In genomic region chr17:1486802-1487695, GRCh38 we compare ENCODE assay signal across 8 cellular contexts. TPM values are rescaled to one million over a fixed set of nuclear protein-coding genes. Genes with fewer than 3 reads are reported as not detected.
DNase-seq lines count a peak whose midpoint lies in the region; ATAC-seq, FAIRE-seq and TF ChIP-seq lines count a peak whose summit lies in the region.

No MANE protein-coding gene starts in this region.

- TF ChIP-seq CTCF in HFF-Myc (IDR thresholded peaks at IDR 0.05; ENCODE audit: low read depth, low read length, missing control alignments), result no peak
- TF ChIP-seq CTCF in activated B cell treated with CpG ODN at 0.5 μM for 24 hours (IDR thresholded peaks at IDR 0.05), result no peak
- no peak for TF ChIP-seq CTCF in HepG2 (CRISPR knock-in tag; IDR thresholded peaks at IDR 0.05)

- H3K9me3 ChIP-seq in HepG2 (ENCODE audit: low read length), result no peaks in the 10 kb centered on the region

- H3K4me1 ChIP-seq in ACC112 (ENCODE audit: control insufficient read depth, insufficient read depth, low read length, unreplicated experiment) (peaks cover 18% of the 10 kb centered on the region), HepG2 (ENCODE audit: insufficient read depth, low read length) (peaks cover 45% of the 10 kb centered on the region)

- FAIRE-seq in HepG2 (lab: Jason Lieb, UNC), result no peak

- H3K27me3 ChIP-seq in ACC112 (ENCODE audit: insufficient read depth, low read length) (no peaks in the 10 kb centered on the region), HepG2 (ENCODE audit: control insufficient read depth in 1 of 2, insufficient read depth in 2 of 2, low read length in 2 of 2) (no peaks in the 10 kb centered on the region; a peak in 1 of 5 replicates)

- POLR2A ChIA-PET in activated B cell treated with CpG ODN at 0.5 μM for 24 hours (lab: Charles Lee), result interaction anchor here (0.5 to 3.6 kb wide), 24 partner anchors 11 to 542 kb away, joined by 3 to 24 read pairs (median 4); partner anchors contain the start of genes CRK, INPP5K, SLC43A2 and YWHAE
- POLR2A ChIA-PET in HepG2 (lab: Yijun Ruan, JAX), result interaction anchor here (0.9 to 2.1 kb wide), 5 partner anchors 29 to 54 kb away, joined by 3 to 21 read pairs (median 4); partner anchors contain the start of genes CRK and INPP5K

- no peak for TF ChIP-seq POLR2A in HepG2 (IDR thresholded peaks at IDR 0.05; ENCODE audit: insufficient read depth in 1 of 2, low read depth in 2 of 2, low read length in 2 of 2)

- no TSS peak for BruUV-seq in HepG2 (replicated peaks; lab: Mats Ljungman, UMichigan)

- DNase-seq in HFF-Myc (ENCODE audit: extremely low read depth, low read depth) (no peak), activated B cell treated with CpG ODN at 0.5 μM for 24 hours (peak; percentile 73), caudate nucleus (lab: John Stamatoyannopoulos, UW) (peak in 5 of 61 donors; percentile 8 to 32 (median 22)), HepG2 (ENCODE audit: low spot score) (no peak)
- peak; percentile 64 to 82 for DNase-seq in stimulated activated CD4-positive, alpha-beta T cell treated with anti-CD3 and anti-CD28 coated beads, Interleukin-4, amount 100 ng/mL, for 4 hours

- H3K36me3 Mint-ChIP-seq in activated B cell treated with CpG ODN at 0.5 μM for 24 hours (ENCODE audit: low read depth), result peaks cover 26% of the 10 kb centered on the region

- no peak overlapping the region; the same call in 1 of the 2 replicates for H3K4me2 ChIP-seq in HepG2 (ENCODE audit: low read depth, low read length)

- peaks cover 49% of the 10 kb centered on the region for H3K4me1 Mint-ChIP-seq in activated B cell treated with CpG ODN at 0.5 μM for 24 hours

- 95% methylated on average over 63 of the region's 74 CpGs for whole genome bisulfite sequencing in HepG2 (ENCODE audit: low lambda C conversion rate)

- H3K36me3 ChIP-seq in ACC112 (ENCODE audit: insufficient read depth, low read length) (no peaks in the 10 kb centered on the region), HepG2 (replicated peaks in 1 of 2; ENCODE audit: control insufficient read depth in 1 of 2, insufficient read depth in 2 of 2, low read length in 2 of 2) (peaks cover 3 to 9% of the 10 kb centered on the region in 2 experiments; a peak in 4 of 5 replicates)

- H3K4me3 Mint-ChIP-seq in activated B cell treated with CpG ODN at 0.5 μM for 24 hours, result peak overlapping the region; percentile 84

- CTCF ChIA-PET in activated B cell treated with CpG ODN at 0.5 μM for 24 hours (lab: Charles Lee), result interaction anchor here (0.7 to 2.1 kb wide), 5 partner anchors 24 to 143 kb away, joined by 3 to 12 read pairs (median 4); partner anchors contain the start of gene INPP5K
- CTCF ChIA-PET in HepG2 (lab: Yijun Ruan, JAX; ENCODE audit: low intra/inter-chr PET ratio, low total read pairs), result no interaction called here

- in situ Hi-C loops in HepG2 (cut with HindIII; ENCODE audit: extremely low pct_ligation_motif_present, low pct_unique_long_range_greater_than_20kb), result no loop called here

- peak overlapping the region; percentile 98 for H3K4me3 ChIP-seq in ACC112 (ENCODE audit: low read depth, low read length)
- H3K4me3 ChIP-seq in HFF-Myc (replicated peaks; ENCODE audit: low read depth, low read length), result peak overlapping the region; percentile 34; the same call in 1 of the 2 replicates
- H3K4me3 ChIP-seq in HepG2 (replicated peaks in 1 of 3; ENCODE audit: insufficient read depth in 1 of 3, low read depth in 2 of 3, low read length in 3 of 3), result peak overlapping the region in 1 of 3 experiments; percentile 70; a peak in 1 of 6 replicates

- H4K20me1 ChIP-seq in HepG2 (ENCODE audit: insufficient read depth, low read length), result no peaks in the 10 kb centered on the region

- H3K27ac Mint-ChIP-seq in activated B cell treated with CpG ODN at 0.5 μM for 24 hours, result peak overlapping the region; percentile 96

- ATAC-seq in activated B cell treated with CpG ODN at 0.5 μM for 24 hours (ENCODE audit: low read depth) (peak; percentile 28), HepG2 (no peak), GM21619 (IDR thresholded peaks at IDR 0.05; ENCODE audit: unreplicated experiment) (no peak), HG02610 (IDR thresholded peaks at IDR 0.05; ENCODE audit: unreplicated experiment) (no peak)

- TF ChIP-seq RAD21 in HepG2 (CRISPR knock-in tag; IDR thresholded peaks at IDR 0.05), result no peak

- no peak overlapping the region for H3K9ac ChIP-seq in HepG2 (ENCODE audit: insufficient read depth, low read depth, low read length)

- TF ChIP-seq EP300 in HepG2 (IDR thresholded peaks at IDR 0.05; ENCODE audit: low read depth in 2 of 2, low read length in 2 of 2), result no peak
- no peak for TF ChIP-seq EP300 in HepG2 (CRISPR knock-in tag; IDR thresholded peaks at IDR 0.05; ENCODE audit: borderline replicate concordance)

- no peaks in the 10 kb centered on the region for H3K27me3 Mint-ChIP-seq in activated B cell treated with CpG ODN at 0.5 μM for 24 hours

- no peaks in the 10 kb centered on the region for H3K9me3 Mint-ChIP-seq in activated B cell treated with CpG ODN at 0.5 μM for 24 hours

- H3K27ac ChIP-seq in ACC112 (ENCODE audit: low read depth, low read length) (peak overlapping the region; percentile 80), caudate nucleus (ENCODE audit: low read depth, low read length) (peak overlapping the region; percentile 67), HepG2 (ENCODE audit: extremely low read length, insufficient read depth, low read length) (peak overlapping the region; percentile 33)

- H3K79me2 ChIP-seq in ACC112 (ENCODE audit: control insufficient read depth, insufficient read depth, low read length, unreplicated experiment) (peaks cover 31% of the 10 kb centered on the region), HepG2 (ENCODE audit: insufficient read depth, low read length) (peaks cover 18% of the 10 kb centered on the region)

- intact Hi-C loops in activated B cell treated with CpG ODN at 0.5 μM for 24 hours (cut with micrococcal nuclease) (loop anchor here (1.0 to 2.0 kb wide), 2 partner anchors 31 to 914 kb away; partner anchors contain the start of genes CRK and MNT), HepG2 (cut with micrococcal nuclease; ENCODE audit: unreplicated experiment) (no loop called here)

- no peak overlapping the region for H2AFZ ChIP-seq in ACC112 (ENCODE audit: low read length, unreplicated experiment)
- H2AFZ ChIP-seq in HepG2 (ENCODE audit: low read length), result no peak overlapping the region

RNA-seq across cellular contexts. Expression of gene MYO1C, which starts 5.4 kb away (rescaled TPM):
- total RNA-seq in activated B cell treated with CpG ODN at 0.5 μM for 24 hours (189 and 190 TPM in 2 replicates), HepG2 (2016; rRNA removed; fragmentation: Illumina TruSeq; extraction: Trizol) (22.7 and 27.9 TPM in 2 replicates)
- total RNA-seq in HepG2 (2016; cell fraction: cytosol; rRNA removed; fragmentation: Illumina TruSeq; extraction: Trizol; ENCODE audit: low read depth), result 4.3 and 4.7 TPM in 2 replicates
- total RNA-seq in HepG2 (2016; cell fraction: insoluble cytoplasmic fraction; rRNA removed; fragmentation: Illumina TruSeq; extraction: Trizol), result 22.1 and 22.8 TPM in 2 replicates
- 12.6 and 13.8 TPM in 2 replicates for total RNA-seq in HepG2 (2016; cell fraction: membrane; rRNA removed; fragmentation: Illumina TruSeq; extraction: Trizol)
- total RNA-seq in HepG2 (2016; cell fraction: nucleus; rRNA removed; fragmentation: Illumina TruSeq; extraction: Trizol), result 16.9 TPM in 2 replicates
- 40.8 and 59.8 TPM in 2 replicates for polyA plus RNA-seq in HepG2 (2011; rRNA removed)
- 29.8 and 37.1 TPM in 2 replicates for polyA plus RNA-seq in HepG2 (2011; cell fraction: cytosol; rRNA removed)
- polyA plus RNA-seq in HepG2 (2011; cell fraction: nucleus; rRNA removed), result 69.2 and 76.6 TPM in 2 replicates
- polyA plus RNA-seq in HepG2 (2012), result 26.4 and 32.7 TPM in 2 replicates
- 3.1 and 3.2 TPM in 2 replicates for polyA plus RNA-seq in HepG2 (2016; cell fraction: cytosol; fragmentation: Illumina TruSeq; extraction: Trizol; ENCODE audit: low read depth)
- 24.4 and 30.4 TPM in 2 replicates for polyA plus RNA-seq in HepG2 (2016; cell fraction: insoluble cytoplasmic fraction; fragmentation: Illumina TruSeq; extraction: Trizol; ENCODE audit: low read depth)
- polyA plus RNA-seq in HepG2 (2016; cell fraction: membrane; fragmentation: Illumina TruSeq; extraction: Trizol; ENCODE audit: low read depth), result 10.0 and 10.4 TPM in 2 replicates
- polyA plus RNA-seq in HepG2 (2016; cell fraction: nucleus; fragmentation: Illumina TruSeq; extraction: Trizol; ENCODE audit: insufficient read depth, low read depth), result 33.4 and 38.4 TPM in 2 replicates
- 118 and 247 TPM in 2 replicates for polyA minus RNA-seq in HepG2 (2011; rRNA and poly(A)+ RNA removed; ENCODE audit: low replicate concordance)
- 37.2 and 50.5 TPM in 2 replicates for polyA minus RNA-seq in HepG2 (2011; cell fraction: cytosol; rRNA and poly(A)+ RNA removed)
- polyA minus RNA-seq in HepG2 (2011; cell fraction: nucleus; rRNA and poly(A)+ RNA removed), result 49.2 and 53.7 TPM in 2 replicates

RNA-seq across cellular contexts. Expression of gene INPP5K, which starts 29.4 kb away (rescaled TPM):
- 46.0 and 50.0 TPM in 2 replicates for total RNA-seq in activated B cell treated with CpG ODN at 0.5 μM for 24 hours
- total RNA-seq in HepG2 (2016; rRNA removed; fragmentation: Illumina TruSeq; extraction: Trizol), result 4.3 and 4.8 TPM in 2 replicates
- 1.1 and 1.2 TPM in 2 replicates for total RNA-seq in HepG2 (2016; cell fraction: cytosol; rRNA removed; fragmentation: Illumina TruSeq; extraction: Trizol; ENCODE audit: low read depth)
- 3.0 and 4.9 TPM in 2 replicates for total RNA-seq in HepG2 (2016; cell fraction: insoluble cytoplasmic fraction; rRNA removed; fragmentation: Illumina TruSeq; extraction: Trizol)
- 3.8 TPM in 2 replicates for total RNA-seq in HepG2 (2016; cell fraction: membrane; rRNA removed; fragmentation: Illumina TruSeq; extraction: Trizol)
- total RNA-seq in HepG2 (2016; cell fraction: nucleus; rRNA removed; fragmentation: Illumina TruSeq; extraction: Trizol), result 2.6 and 3.9 TPM in 2 replicates
- polyA plus RNA-seq in HepG2 (2011; rRNA removed), result 9.3 and 9.6 TPM in 2 replicates
- 7.3 and 11.5 TPM in 2 replicates for polyA plus RNA-seq in HepG2 (2011; cell fraction: cytosol; rRNA removed)
- polyA plus RNA-seq in HepG2 (2011; cell fraction: nucleus; rRNA removed), result 14.7 and 18.6 TPM in 2 replicates
- 4.4 and 6.6 TPM in 2 replicates for polyA plus RNA-seq in HepG2 (2012)
- polyA plus RNA-seq in HepG2 (2016; cell fraction: cytosol; fragmentation: Illumina TruSeq; extraction: Trizol; ENCODE audit: low read depth), result 1.7 and 3.1 TPM in 2 replicates
- polyA plus RNA-seq in HepG2 (2016; cell fraction: insoluble cytoplasmic fraction; fragmentation: Illumina TruSeq; extraction: Trizol; ENCODE audit: low read depth), result 3.3 and 4.8 TPM in 2 replicates
- polyA plus RNA-seq in HepG2 (2016; cell fraction: membrane; fragmentation: Illumina TruSeq; extraction: Trizol; ENCODE audit: low read depth), result 3.5 and 4.2 TPM in 2 replicates
- 8.4 and 9.9 TPM in 2 replicates for polyA plus RNA-seq in HepG2 (2016; cell fraction: nucleus; fragmentation: Illumina TruSeq; extraction: Trizol; ENCODE audit: insufficient read depth, low read depth)
- polyA minus RNA-seq in HepG2 (2011; rRNA and poly(A)+ RNA removed; ENCODE audit: low replicate concordance), result 26.2 and 71.2 TPM in 2 replicates
- polyA minus RNA-seq in HepG2 (2011; cell fraction: cytosol; rRNA and poly(A)+ RNA removed), result 6.0 and 7.6 TPM in 2 replicates
- 11.9 and 12.7 TPM in 2 replicates for polyA minus RNA-seq in HepG2 (2011; cell fraction: nucleus; rRNA and poly(A)+ RNA removed)

RNA-seq across cellular contexts. Expression of gene CRK, which starts 31.0 kb away (rescaled TPM):
- total RNA-seq in activated B cell treated with CpG ODN at 0.5 μM for 24 hours (22.5 and 29.1 TPM in 2 replicates), HepG2 (2016; rRNA removed; fragmentation: Illumina TruSeq; extraction: Trizol) (54.2 and 66.2 TPM in 2 replicates)
- 6.4 and 7.7 TPM in 2 replicates for total RNA-seq in HepG2 (2016; cell fraction: cytosol; rRNA removed; fragmentation: Illumina TruSeq; extraction: Trizol; ENCODE audit: low read depth)
- 55.2 and 65.5 TPM in 2 replicates for total RNA-seq in HepG2 (2016; cell fraction: insoluble cytoplasmic fraction; rRNA removed; fragmentation: Illumina TruSeq; extraction: Trizol)
- total RNA-seq in HepG2 (2016; cell fraction: membrane; rRNA removed; fragmentation: Illumina TruSeq; extraction: Trizol), result 35.0 and 35.8 TPM in 2 replicates
- 21.6 and 23.7 TPM in 2 replicates for total RNA-seq in HepG2 (2016; cell fraction: nucleus; rRNA removed; fragmentation: Illumina TruSeq; extraction: Trizol)
- polyA plus RNA-seq in HepG2 (2011; rRNA removed), result 42.3 and 47.4 TPM in 2 replicates
- polyA plus RNA-seq in HepG2 (2011; cell fraction: cytosol; rRNA removed), result 32.4 and 45.6 TPM in 2 replicates
- polyA plus RNA-seq in HepG2 (2011; cell fraction: nucleus; rRNA removed), result 7.9 and 11.0 TPM in 2 replicates
- 27.3 and 28.9 TPM in 2 replicates for polyA plus RNA-seq in HepG2 (2012)
- 3.5 and 3.6 TPM in 2 replicates for polyA plus RNA-seq in HepG2 (2016; cell fraction: cytosol; fragmentation: Illumina TruSeq; extraction: Trizol; ENCODE audit: low read depth)
- polyA plus RNA-seq in HepG2 (2016; cell fraction: insoluble cytoplasmic fraction; fragmentation: Illumina TruSeq; extraction: Trizol; ENCODE audit: low read depth), result 56.6 and 59.0 TPM in 2 replicates
- 19.4 and 19.8 TPM in 2 replicates for polyA plus RNA-seq in HepG2 (2016; cell fraction: membrane; fragmentation: Illumina TruSeq; extraction: Trizol; ENCODE audit: low read depth)
- polyA plus RNA-seq in HepG2 (2016; cell fraction: nucleus; fragmentation: Illumina TruSeq; extraction: Trizol; ENCODE audit: insufficient read depth, low read depth), result 30.2 and 30.5 TPM in 2 replicates
- polyA minus RNA-seq in HepG2 (2011; rRNA and poly(A)+ RNA removed; ENCODE audit: low replicate concordance), result 31.9 and 49.0 TPM in 2 replicates
- polyA minus RNA-seq in HepG2 (2011; cell fraction: cytosol; rRNA and poly(A)+ RNA removed), result 31.0 and 34.3 TPM in 2 replicates
- 13.8 and 19.4 TPM in 2 replicates for polyA minus RNA-seq in HepG2 (2011; cell fraction: nucleus; rRNA and poly(A)+ RNA removed)

Comparison
In these comparisons a context has a peak if more than half of its experiments do, and no peak if none do; other contexts are left out.
1. DNase-seq: peak in activated B cell treated with CpG ODN at 0.5 μM for 24 hours (single experiment) and stimulated activated CD4-positive, alpha-beta T cell treated with anti-CD3 and anti-CD28 coated beads, Interleukin-4, amount 100 ng/mL, for 4 hours (2 of 2); none in HFF-Myc (single experiment) and HepG2 (single experiment).
2. Peak in every context shown above with its lines, with median percentiles within 50 percentile points of each other: H3K27ac ChIP-seq.